Comparison of ENCODE assay signal across 1 cellular context in genomic region chr10:114526497-114527238, GRCh38.
TF ChIP-seq lines count a peak whose summit lies in the region.

No MANE protein-coding gene starts in this region.

TF ChIP-seq in HepG2, 621 proteins besides CTCF, POLR2A, EP300 and RAD21 (continued from another document and continues in another):
- TF ChIP-seq ZNF407 (CRISPR knock-in tag; IDR thresholded peaks at IDR 0.05; ENCODE audit: not compliant biosample characterization) (no peak), ZNF577 (CRISPR knock-in tag; IDR thresholded peaks at IDR 0.05; ENCODE audit: borderline replicate concordance, low read depth) (no peak), ZC3H13 (CRISPR knock-in tag; IDR thresholded peaks at IDR 0.05) (no peak), THYN1 (CRISPR knock-in tag; IDR thresholded peaks at IDR 0.05; ENCODE audit: borderline replicate concordance, low read depth) (no peak), JARID2 (CRISPR knock-in tag; IDR thresholded peaks at IDR 0.05; ENCODE audit: insufficient replicate concordance) (no peak), ZNF850 (CRISPR knock-in tag; conservative IDR thresholded peaks at IDR 0.05) (no peak), NBN (conservative IDR thresholded peaks at IDR 0.05) (no peak), ZNF710 (CRISPR knock-in tag; IDR thresholded peaks at IDR 0.05; ENCODE audit: borderline replicate concordance) (peak; percentile 72; the same call in 1 of the 2 replicates), JUNB (CRISPR knock-in tag; IDR thresholded peaks at IDR 0.05; ENCODE audit: borderline replicate concordance) (no peak), ZNF451 (CRISPR knock-in tag; IDR thresholded peaks at IDR 0.05) (no peak), ELF1 (CRISPR knock-in tag; IDR thresholded peaks at IDR 0.05) (0 out of 2 replicates have a peak, but pooled peaks have one; percentile 18), TIGD3 (CRISPR knock-in tag; IDR thresholded peaks at IDR 0.05; ENCODE audit: borderline replicate concordance) (0 out of 2 replicates have a peak, but pooled peaks have one; percentile 51), MAFG (CRISPR knock-in tag; IDR thresholded peaks at IDR 0.05) (no peak), SATB2 (CRISPR knock-in tag; IDR thresholded peaks at IDR 0.05) (peak; percentile 34; the same call in 1 of the 2 replicates), ZNF354B (CRISPR knock-in tag; IDR thresholded peaks at IDR 0.05) (no peak), FOXO1 (CRISPR knock-in tag; IDR thresholded peaks at IDR 0.05) (no peak; the same call in 1 of the 2 replicates), ZNF281 (CRISPR knock-in tag; IDR thresholded peaks at IDR 0.05; ENCODE audit: borderline replicate concordance) (peak; percentile 12; the same call in 1 of the 2 replicates), RNF2 (conservative IDR thresholded peaks at IDR 0.05; ENCODE audit: low read depth) (peak; percentile 82), CHD2 (IDR thresholded peaks at IDR 0.05; ENCODE audit: low read depth, low read length) (no peak), CCDC6 (CRISPR knock-in tag; IDR thresholded peaks at IDR 0.05) (peak; percentile 70; the same call in 1 of the 2 replicates), TOE1 (CRISPR knock-in tag; IDR thresholded peaks at IDR 0.05) (peak; percentile 32; the same call in 1 of the 2 replicates), ZNF24 (IDR thresholded peaks at IDR 0.05) (no peak), ETV6 (CRISPR knock-in tag; conservative IDR thresholded peaks at IDR 0.05) (no peak), ZNF224 (CRISPR knock-in tag; IDR thresholded peaks at IDR 0.05) (peak; percentile 65; the same call in 1 of the 2 replicates), HMGXB3 (CRISPR knock-in tag; IDR thresholded peaks at IDR 0.05; ENCODE audit: borderline replicate concordance) (no peak), ZNF160 (CRISPR knock-in tag; IDR thresholded peaks at IDR 0.05) (no peak), ZNF607 (CRISPR knock-in tag; IDR thresholded peaks at IDR 0.05; ENCODE audit: borderline replicate concordance) (peak; percentile 57), HHEX (CRISPR knock-in tag; IDR thresholded peaks at IDR 0.05) (no peak), ZNF572 (CRISPR knock-in tag; IDR thresholded peaks at IDR 0.05) (no peak), ZNF446 (CRISPR knock-in tag; IDR thresholded peaks at IDR 0.05) (no peak; the same call in 1 of the 2 replicates), ZNF136 (CRISPR knock-in tag; IDR thresholded peaks at IDR 0.05; ENCODE audit: low read depth) (peak; percentile 81; the same call in 1 of the 2 replicates), STAT5B (CRISPR knock-in tag; IDR thresholded peaks at IDR 0.05) (no peak), ZBTB25 (CRISPR knock-in tag; IDR thresholded peaks at IDR 0.05) (no peak; the same call in 1 of the 2 replicates), HMG20B (CRISPR knock-in tag; conservative IDR thresholded peaks at IDR 0.05) (peak; percentile 56; the same call in 1 of the 2 replicates), ZNF510 (CRISPR knock-in tag; IDR thresholded peaks at IDR 0.05; ENCODE audit: low read depth) (peak; percentile 92; the same call in 1 of the 2 replicates), TFE3 (CRISPR knock-in tag; IDR thresholded peaks at IDR 0.05) (no peak; the same call in 1 of the 2 replicates), IRF9 (CRISPR knock-in tag; IDR thresholded peaks at IDR 0.05; ENCODE audit: borderline replicate concordance) (peak; percentile 53; the same call in 1 of the 2 replicates)
